In the genomic region with DNA sequence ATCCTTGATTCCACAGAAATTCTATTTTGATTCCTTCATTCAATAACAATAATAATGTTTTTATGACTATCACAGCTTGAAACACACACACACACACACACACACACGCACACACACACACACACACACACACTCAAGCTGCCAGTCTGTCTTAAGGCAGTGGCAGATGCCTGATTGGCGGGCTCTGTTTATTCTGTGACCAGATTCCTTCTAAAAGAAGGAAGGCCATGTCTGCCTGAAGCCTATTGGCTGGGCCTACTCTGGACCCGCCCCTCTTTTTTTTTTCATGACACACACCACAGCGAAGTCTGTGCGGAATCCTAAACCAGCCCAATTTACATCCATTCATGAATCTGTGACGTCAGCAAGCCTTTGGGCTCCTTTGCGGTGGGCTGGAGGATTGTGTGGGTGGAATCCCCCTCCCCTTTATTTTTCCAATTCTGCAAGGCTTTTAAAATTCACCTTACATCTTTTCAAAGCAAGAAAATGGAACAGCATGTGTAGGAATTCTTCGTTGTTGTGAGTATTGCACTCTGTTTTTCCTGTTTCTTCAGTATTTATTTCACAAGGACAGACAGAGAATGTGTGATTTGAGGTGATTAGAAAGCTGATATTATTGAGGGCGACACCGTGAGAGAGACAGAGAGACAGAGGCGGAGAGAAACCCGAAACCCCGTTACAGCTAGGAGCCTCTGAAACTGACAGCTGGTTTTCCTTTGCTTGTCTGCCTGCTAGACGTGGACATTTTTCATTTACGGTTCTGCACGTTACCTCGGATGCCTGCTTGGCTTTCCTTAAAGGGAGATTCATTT, we compare ENCODE assay signal across 8 cellular contexts. TPM values are rescaled to one million over a fixed set of nuclear protein-coding genes. Genes with fewer than 3 reads are reported as not detected.
A peak's percentile ranks its signal among the peaks of the same experiment; 100 is the strongest.
DNase-seq lines count a peak whose midpoint lies in the region; ATAC-seq and TF ChIP-seq lines count a peak whose summit lies in the region.

A gene with protein sequence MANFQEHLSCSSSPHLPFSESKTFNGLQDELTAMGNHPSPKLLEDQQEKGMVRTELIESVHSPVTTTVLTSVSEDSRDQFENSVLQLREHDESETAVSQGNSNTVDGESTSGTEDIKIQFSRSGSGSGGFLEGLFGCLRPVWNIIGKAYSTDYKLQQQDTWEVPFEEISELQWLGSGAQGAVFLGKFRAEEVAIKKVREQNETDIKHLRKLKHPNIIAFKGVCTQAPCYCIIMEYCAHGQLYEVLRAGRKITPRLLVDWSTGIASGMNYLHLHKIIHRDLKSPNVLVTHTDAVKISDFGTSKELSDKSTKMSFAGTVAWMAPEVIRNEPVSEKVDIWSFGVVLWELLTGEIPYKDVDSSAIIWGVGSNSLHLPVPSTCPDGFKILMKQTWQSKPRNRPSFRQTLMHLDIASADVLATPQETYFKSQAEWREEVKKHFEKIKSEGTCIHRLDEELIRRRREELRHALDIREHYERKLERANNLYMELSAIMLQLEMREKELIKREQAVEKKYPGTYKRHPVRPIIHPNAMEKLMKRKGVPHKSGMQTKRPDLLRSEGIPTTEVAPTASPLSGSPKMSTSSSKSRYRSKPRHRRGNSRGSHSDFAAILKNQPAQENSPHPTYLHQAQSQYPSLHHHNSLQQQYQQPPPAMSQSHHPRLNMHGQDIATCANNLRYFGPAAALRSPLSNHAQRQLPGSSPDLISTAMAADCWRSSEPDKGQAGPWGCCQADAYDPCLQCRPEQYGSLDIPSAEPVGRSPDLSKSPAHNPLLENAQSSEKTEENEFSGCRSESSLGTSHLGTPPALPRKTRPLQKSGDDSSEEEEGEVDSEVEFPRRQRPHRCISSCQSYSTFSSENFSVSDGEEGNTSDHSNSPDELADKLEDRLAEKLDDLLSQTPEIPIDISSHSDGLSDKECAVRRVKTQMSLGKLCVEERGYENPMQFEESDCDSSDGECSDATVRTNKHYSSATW (plus strand): TSS at position 287 of the 812 bp plus-strand sequence. CDS start 65,446 bp downstream, outside the sequence.

- in situ Hi-C loops in GM13976 (cut with MboI; ENCODE audit: low sequenced_read_pairs, unreplicated experiment): no loop called here

- H3K9me3 Mint-ChIP-seq in T-helper 1 cell treated with Interleukin-12 subunit alpha and Interleukin-12 subunit beta and Interleukin-4 antibody, amounts not matched to agents 30 μg/mL and 1 μg/mL, for 36 hours: no peaks in the 10 kb centered on the region

- H3K27ac ChIP-seq in 22Rv1 (peak within 1 kb of the TSS; percentile 89), spleen (peak within 1 kb of the TSS in 6 of 8 donors; percentile 40 to 55 (median 52))

- no peaks in the 10 kb centered on the region for H3K9me3 ChIP-seq in spleen

- peak; percentile 96 for ATAC-seq in HG02840 (IDR thresholded peaks at IDR 0.05; ENCODE audit: low FRiP score, unreplicated experiment)

- H3K4me1 ChIP-seq in spleen: peaks cover 0 to 20% (median 6%) of the 10 kb centered on the region in 6 donors

- no peaks in the 10 kb centered on the region for H3K36me3 ChIP-seq in spleen

- no peak for TF ChIP-seq CTCF in 22Rv1 (IDR thresholded peaks at IDR 0.05)
- TF ChIP-seq CTCF in GM13976 (IDR thresholded peaks at IDR 0.05; ENCODE audit: borderline replicate concordance, control extremely low read depth, extremely low read depth, insufficient read depth, missing control alignments): no peak
- TF ChIP-seq CTCF in spleen (IDR thresholded peaks at IDR 0.05 in 8 of 11, conservative IDR thresholded peaks at IDR 0.05 in 3 of 11): no peak

- H3K27ac Mint-ChIP-seq in T-helper 1 cell treated with Interleukin-12 subunit alpha and Interleukin-12 subunit beta and Interleukin-4 antibody, amounts not matched to agents 30 μg/mL and 1 μg/mL, for 36 hours: no peak within 1 kb of the TSS

- peak within 1 kb of the TSS; percentile 82 for H3K4me3 Mint-ChIP-seq in T-helper 1 cell treated with Interleukin-12 subunit alpha and Interleukin-12 subunit beta and Interleukin-4 antibody, amounts not matched to agents 30 μg/mL and 1 μg/mL, for 36 hours

- intact Hi-C loops in spleen (cut with DNase I; ENCODE audit: low total_unique reads): no loop called here

- no peak for TF ChIP-seq POLR2A in spleen (IDR thresholded peaks at IDR 0.05)

- peaks cover 56% of the 10 kb centered on the region for H3K27me3 Mint-ChIP-seq in T-helper 1 cell treated with Interleukin-12 subunit alpha and Interleukin-12 subunit beta and Interleukin-4 antibody, amounts not matched to agents 30 μg/mL and 1 μg/mL, for 36 hours (ENCODE audit: low read depth)

- DNase-seq in GM13976 (ENCODE audit: low spot score) (peak; percentile 86), NCI-H1417 (lab: John Stamatoyannopoulos, UW) (peak; percentile 91 to 97 (median 92)), dermis microvascular lymphatic vessel endothelial cell (ENCODE audit: low read depth in 2 of 2) (peak; percentile 47 to 91), kidney glomerular epithelial cell (lab: John Stamatoyannopoulos, UW) (peak; percentile 93), spleen (peak; percentile 82)

- H3K36me3 Mint-ChIP-seq in T-helper 1 cell treated with Interleukin-12 subunit alpha and Interleukin-12 subunit beta and Interleukin-4 antibody, amounts not matched to agents 30 μg/mL and 1 μg/mL, for 36 hours (ENCODE audit: low read depth): no peaks in the 10 kb centered on the region

- WGBS in spleen, 5 donors: 0 to 1% (median 1%) methylated on average over 17 of the region's 17 CpGs

- peak within 1 kb of the TSS; percentile 37 to 67 (median 43) for H3K4me3 ChIP-seq in spleen

- H3K27me3 ChIP-seq in spleen (replicated peaks in 1 of 7): peaks cover 0 to 27% (median 0%) of the 10 kb centered on the region in 7 donors

- H3K4me1 Mint-ChIP-seq in T-helper 1 cell treated with Interleukin-12 subunit alpha and Interleukin-12 subunit beta and Interleukin-4 antibody, amounts not matched to agents 30 μg/mL and 1 μg/mL, for 36 hours (ENCODE audit: low read depth): peaks cover 10% of the 10 kb centered on the region

RNA-seq across cellular contexts. Expression of the gene that starts here (rescaled TPM):
- 8.6 and 8.9 TPM in 2 replicates for total RNA-seq in dermis microvascular lymphatic vessel endothelial cell
- 10 to 100 TPM; 13.2 to 20.9 (median 16.6) TPM for total RNA-seq in spleen
- polyA plus RNA-seq in spleen: 10 to 100 TPM; 13.9 to 20.1 (median 14.9) TPM

Comparison
In these comparisons a context has a peak if more than half of its experiments do, and no peak if none do; other contexts are left out.
1. Peak in every context shown above with its lines: DNase-seq, ATAC-seq, H3K4me3 ChIP-seq and H3K27ac ChIP-seq.